ENCODE assay signal across 8 cellular contexts in the genomic region with DNA sequence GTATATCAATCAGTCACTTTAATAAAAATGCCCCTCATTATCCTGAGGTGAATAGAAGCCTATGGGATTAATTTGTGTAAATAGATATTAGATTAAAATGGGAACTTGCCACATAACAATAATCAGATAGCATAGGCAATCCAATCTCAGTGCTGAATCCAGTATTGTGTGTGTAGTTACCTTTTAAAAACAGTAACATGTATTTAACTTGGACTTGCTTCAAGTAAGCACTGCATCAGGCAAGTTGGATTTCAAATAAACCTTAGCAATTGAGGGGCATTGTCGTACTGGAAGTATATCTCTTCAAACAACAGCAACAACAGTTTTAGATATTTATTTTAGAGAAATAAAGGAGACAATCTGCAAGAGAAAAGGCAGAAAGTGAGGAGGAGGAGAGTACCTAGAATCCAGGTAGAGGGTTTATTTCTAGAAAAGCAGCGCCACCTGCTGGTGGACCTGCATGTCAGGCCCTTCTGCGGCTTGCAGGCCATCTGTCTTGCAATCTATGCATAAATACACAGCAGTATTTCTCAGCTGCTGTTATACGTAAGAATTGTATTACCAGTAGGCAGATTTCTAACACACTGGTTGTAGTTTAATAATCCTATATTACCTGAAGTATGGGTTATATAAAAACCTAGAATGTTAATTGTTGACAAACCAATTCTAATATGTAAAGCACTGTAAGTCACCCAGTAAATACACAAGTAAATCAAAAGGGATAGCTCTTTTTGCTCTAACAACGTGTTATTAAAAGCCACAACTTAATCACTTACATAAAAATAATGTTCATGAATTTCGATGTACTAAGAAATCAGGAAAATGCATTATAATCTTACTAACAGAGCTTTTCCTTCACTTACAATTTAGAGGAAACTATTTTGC.
DNase-seq lines count a peak whose midpoint lies in the region; ATAC-seq and TF ChIP-seq lines count a peak whose summit lies in the region.

No MANE protein-coding gene starts in this region.

- TF ChIP-seq POLR2A in upper lobe of left lung (IDR thresholded peaks at IDR 0.05), result no peak

- H2BK12ac ChIP-seq in trophoblast cell (ENCODE audit: low read length), result no peak overlapping the region

- H3K4me2 ChIP-seq in trophoblast cell (ENCODE audit: low read length), result no peak overlapping the region

- no CpG with 5 or more reads among the region's 6 CpGs for WGBS in trophoblast cell (ENCODE audit: extremely low coverage, insufficient coverage, insufficient read length)
- 15% methylated on average over 6 of the region's 6 CpGs for WGBS in upper lobe of left lung, 2 donors

- peaks cover 2% of the 10 kb centered on the region for H3K9me3 Mint-ChIP-seq in glutamatergic neuron (ENCODE audit: unreplicated experiment)

- H4K8ac ChIP-seq in trophoblast cell (ENCODE audit: low read depth, low read length), result no peak overlapping the region

- H3K4me1 ChIP-seq in RWPE2 (ENCODE audit: insufficient read depth, poor library complexity, severe bottlenecking), result no peaks in the 10 kb centered on the region
- H3K4me1 ChIP-seq in trophoblast cell (ENCODE audit: control insufficient read depth in 1 of 2, insufficient read depth in 2 of 2, low read length in 2 of 2), result no peaks in the 10 kb centered on the region
- H3K4me1 ChIP-seq in upper lobe of left lung, result peaks cover 0 to 3% (median 0%) of the 10 kb centered on the region in 4 donors

- no peak overlapping the region for H3K23ac ChIP-seq in trophoblast cell (ENCODE audit: low read length)

- no peak for TF ChIP-seq EP300 in upper lobe of left lung (IDR thresholded peaks at IDR 0.05)

- H4K91ac ChIP-seq in trophoblast cell (ENCODE audit: low read depth, low read length), result no peak overlapping the region

- no peak overlapping the region for H3K4me3 ChIP-seq in MG63
- no peak overlapping the region for H3K4me3 ChIP-seq in RWPE2 (ENCODE audit: severe bottlenecking)
- H3K4me3 ChIP-seq in trophoblast cell (ENCODE audit: low read depth, low read length), result no peak overlapping the region
- no peak overlapping the region for H3K4me3 ChIP-seq in upper lobe of left lung

- no peak overlapping the region for H3K18ac ChIP-seq in trophoblast cell (ENCODE audit: low read length)

- H2BK120ac ChIP-seq in trophoblast cell (ENCODE audit: insufficient read depth, low read length, poor library complexity), result no peak overlapping the region

- H3K4me3 Mint-ChIP-seq in glutamatergic neuron (ENCODE audit: unreplicated experiment), result no peak overlapping the region

- no peaks in the 10 kb centered on the region for H3K79me1 ChIP-seq in trophoblast cell (ENCODE audit: low read length)

- no peak overlapping the region for H3K27ac ChIP-seq in RWPE2 (ENCODE audit: poor library complexity, severe bottlenecking)
- no peak overlapping the region for H3K27ac ChIP-seq in trophoblast cell (ENCODE audit: low read depth, low read length)
- no peak overlapping the region for H3K27ac ChIP-seq in upper lobe of left lung

- no peak overlapping the region for H3K4ac ChIP-seq in trophoblast cell (ENCODE audit: low read depth, low read length)

- no peak overlapping the region for H3K14ac ChIP-seq in trophoblast cell (ENCODE audit: low read length)

- H3K79me2 ChIP-seq in trophoblast cell (ENCODE audit: control insufficient read depth, insufficient read depth, low read length, poor library complexity), result no peaks in the 10 kb centered on the region

- H4K12ac ChIP-seq in trophoblast cell (ENCODE audit: low read depth, low read length), result no peak overlapping the region

- DNase-seq in EH (ENCODE audit: low read depth) (peak; percentile 71), H4 (ENCODE audit: low spot score) (peak; percentile 73), MG63 (peak; percentile 55), RWPE2 (ENCODE audit: low spot score) (no peak), glutamatergic neuron (peak; percentile 83), trophoblast cell (peak; percentile 65 to 86), upper lobe of left lung (peak in 1 of 2 donors; percentile 78)
- DNase-seq in activated naive CD4-positive, alpha-beta T cell treated with Interleukin-2 at 50 U/mL for 16 hours, result peak; percentile 54

- H3K36me3 ChIP-seq in MG63 (no peaks in the 10 kb centered on the region; the same call in 1 of the 2 replicates), RWPE2 (ENCODE audit: low read depth) (no peaks in the 10 kb centered on the region), trophoblast cell (ENCODE audit: control insufficient read depth in 1 of 2, insufficient read depth in 2 of 2, low read length in 2 of 2) (peaks cover 0 to 2% of the 10 kb centered on the region in 2 experiments), upper lobe of left lung (no peaks in the 10 kb centered on the region)

- no peak overlapping the region for H2AFZ ChIP-seq in trophoblast cell (ENCODE audit: insufficient read depth, low read length, poor library complexity)

- H2BK5ac ChIP-seq in trophoblast cell (ENCODE audit: low read depth, low read length, poor library complexity), result no peak overlapping the region

- no peak overlapping the region for H2AK5ac ChIP-seq in trophoblast cell (ENCODE audit: low read length)

- TF ChIP-seq CTCF in RWPE2 (IDR thresholded peaks at IDR 0.05; ENCODE audit: poor library complexity, severe bottlenecking) (peak; percentile 94), glutamatergic neuron (IDR thresholded peaks at IDR 0.05; ENCODE audit: partially characterized antibody, unreplicated experiment) (peak; percentile 96), upper lobe of left lung (IDR thresholded peaks at IDR 0.05) (peak; percentile 52 to 91 (median 70))

- no peaks in the 10 kb centered on the region for H3K9me3 ChIP-seq in MG63
- H3K9me3 ChIP-seq in RWPE2 (ENCODE audit: severe bottlenecking), result no peaks in the 10 kb centered on the region
- H3K9me3 ChIP-seq in trophoblast cell (ENCODE audit: insufficient read depth, low read depth, low read length), result no peaks in the 10 kb centered on the region
- H3K9me3 ChIP-seq in upper lobe of left lung, result no peaks in the 10 kb centered on the region

- H3K27me3 ChIP-seq in MG63 (no peaks in the 10 kb centered on the region), RWPE2 (ENCODE audit: insufficient read depth, poor library complexity, severe bottlenecking) (no peaks in the 10 kb centered on the region), trophoblast cell (ENCODE audit: insufficient read depth, low read length) (no peaks in the 10 kb centered on the region), upper lobe of left lung (no peaks in the 10 kb centered on the region)

- H3K27ac Mint-ChIP-seq in glutamatergic neuron (ENCODE audit: unreplicated experiment), result no peak overlapping the region

- H3K36me3 Mint-ChIP-seq in glutamatergic neuron (ENCODE audit: unreplicated experiment), result no peaks in the 10 kb centered on the region

- peak; percentile 81 for ATAC-seq in RWPE2 (ENCODE audit: low read depth)
- ATAC-seq in upper lobe of left lung (ENCODE audit: low FRiP score in 2 of 2), result peak in 1 of 2 donors; percentile 79

- H3K9ac ChIP-seq in trophoblast cell (ENCODE audit: low read length), result no peak overlapping the region

- H3K27me3 Mint-ChIP-seq in glutamatergic neuron (ENCODE audit: unreplicated experiment), result no peaks in the 10 kb centered on the region

- no peaks in the 10 kb centered on the region for H3K4me1 Mint-ChIP-seq in glutamatergic neuron (ENCODE audit: low read depth, unreplicated experiment)
